ENCODE assay signal across 12 cellular contexts in the genomic region with DNA sequence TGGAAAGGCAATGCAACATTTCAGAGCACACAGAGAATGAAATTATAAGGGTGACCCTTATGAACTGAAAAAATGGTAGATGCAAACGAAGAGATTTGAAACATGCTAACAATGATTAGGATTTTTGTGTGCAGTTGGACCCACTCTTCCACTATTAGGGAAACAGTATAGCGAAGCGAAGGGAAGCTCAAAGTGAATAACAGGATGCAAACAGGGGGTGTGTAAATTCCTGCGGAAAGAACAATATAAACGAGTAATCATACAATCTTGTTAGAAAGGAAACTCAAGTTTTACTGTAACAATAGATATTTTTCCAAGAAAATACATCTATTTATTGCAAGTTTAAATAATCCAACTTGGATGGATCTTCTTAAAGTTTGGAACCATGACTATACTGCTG.
"Had no signal": no experiment of that assay in that cellular context is flagged by ENCODE, and none has a peak within 500 bp of the region (broad histone marks: within the 10 kb centered on the region; RNA-seq: fewer than 3 reads in every experiment).

No MANE protein-coding gene starts in this region.

- H3K9me3 Mint-ChIP-seq: activated CD4-positive, alpha-beta memory T cell treated with anti-CD3 and anti-CD28 coated beads for 36 hours; neural crest cell had no signal

- DNase-seq: activated CD4-positive, alpha-beta memory T cell treated with anti-CD3 and anti-CD28 coated beads for 36 hours; activated CD4-positive, alpha-beta T cell treated with anti-CD3 and anti-CD28 coated beads for 36 hours; activated CD8-positive, alpha-beta memory T cell treated with anti-CD3 and anti-CD28 coated beads, Interleukin-2, amount 10 ng/mL, durations not matched to agents 7 days and 5 days; activated naive CD4-positive, alpha-beta T cell treated with anti-CD3 and anti-CD28 coated beads, Interleukin-2, amount 50 U/mL, for 16 hours; activated T-cell treated with anti-CD3 and anti-CD28 coated beads, Interleukin-2, amount 50 U/mL, for 1 hour; hippocampal formation; mammary epithelial cell; stimulated activated CD4-positive, alpha-beta T cell treated with anti-CD3 and anti-CD28 coated beads, Interleukin-4, amount 100 ng/mL, for 24 hours; stimulated activated naive CD4-positive, alpha-beta T cell; T1000; upper lobe of left lung had no signal

- ATAC-seq: activated CD4-positive, alpha-beta T cell treated with anti-CD3 and anti-CD28 coated beads for 36 hours; activated CD8-positive, alpha-beta memory T cell treated with anti-CD3 and anti-CD28 coated beads, Interleukin-2, amount 10 ng/mL, durations not matched to agents 7 days and 5 days had no signal

- H3K9me3 ChIP-seq: upper lobe of left lung had no signal

- H3K4me3 Mint-ChIP-seq: activated CD4-positive, alpha-beta memory T cell treated with anti-CD3 and anti-CD28 coated beads for 36 hours; activated CD4-positive, alpha-beta T cell treated with anti-CD3 and anti-CD28 coated beads for 36 hours; activated CD8-positive, alpha-beta memory T cell treated with anti-CD3 and anti-CD28 coated beads, Interleukin-2, amount 10 ng/mL, durations not matched to agents 7 days and 5 days; neural crest cell had no signal

- H3K4me3 ChIP-seq: upper lobe of left lung had no signal

- H3K27me3 Mint-ChIP-seq: activated CD4-positive, alpha-beta memory T cell treated with anti-CD3 and anti-CD28 coated beads for 36 hours; activated CD4-positive, alpha-beta T cell treated with anti-CD3 and anti-CD28 coated beads for 36 hours; activated CD8-positive, alpha-beta memory T cell treated with anti-CD3 and anti-CD28 coated beads, Interleukin-2, amount 10 ng/mL, durations not matched to agents 7 days and 5 days had no signal

- H3K4me1 Mint-ChIP-seq: neural crest cell had no signal

- H3K27me3 ChIP-seq: upper lobe of left lung had no signal

- H3K27ac Mint-ChIP-seq: activated CD4-positive, alpha-beta memory T cell treated with anti-CD3 and anti-CD28 coated beads for 36 hours; activated CD4-positive, alpha-beta T cell treated with anti-CD3 and anti-CD28 coated beads for 36 hours; activated CD8-positive, alpha-beta memory T cell treated with anti-CD3 and anti-CD28 coated beads, Interleukin-2, amount 10 ng/mL, durations not matched to agents 7 days and 5 days had no signal
